Comparison of ENCODE assay signal across 2 cellular contexts in genomic region chr19:51726049-51726448, GRCh38.
TF ChIP-seq lines count a peak whose summit lies in the region.

No MANE protein-coding gene starts in this region.

TF ChIP-seq in GM23338, 12 proteins besides CTCF, POLR2A, EP300 and RAD21:
- no peak for TF ChIP-seq NANOG (IDR thresholded peaks at IDR 0.05; ENCODE audit: borderline replicate concordance)
- TF ChIP-seq EZH2 (IDR thresholded peaks at IDR 0.05; ENCODE audit: low read depth, unreplicated experiment): no peak
- TF ChIP-seq, protein P1, sequence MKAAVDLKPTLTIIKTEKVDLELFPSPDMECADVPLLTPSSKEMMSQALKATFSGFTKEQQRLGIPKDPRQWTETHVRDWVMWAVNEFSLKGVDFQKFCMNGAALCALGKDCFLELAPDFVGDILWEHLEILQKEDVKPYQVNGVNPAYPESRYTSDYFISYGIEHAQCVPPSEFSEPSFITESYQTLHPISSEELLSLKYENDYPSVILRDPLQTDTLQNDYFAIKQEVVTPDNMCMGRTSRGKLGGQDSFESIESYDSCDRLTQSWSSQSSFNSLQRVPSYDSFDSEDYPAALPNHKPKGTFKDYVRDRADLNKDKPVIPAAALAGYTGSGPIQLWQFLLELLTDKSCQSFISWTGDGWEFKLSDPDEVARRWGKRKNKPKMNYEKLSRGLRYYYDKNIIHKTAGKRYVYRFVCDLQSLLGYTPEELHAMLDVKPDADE (IDR thresholded peaks at IDR 0.05): no peak

TF ChIP-seq in HepG2, 621 proteins besides CTCF, POLR2A, EP300 and RAD21:
- TF ChIP-seq KLF12 (CRISPR knock-in tag; IDR thresholded peaks at IDR 0.05; ENCODE audit: borderline replicate concordance): no peak
